In the genomic region with DNA sequence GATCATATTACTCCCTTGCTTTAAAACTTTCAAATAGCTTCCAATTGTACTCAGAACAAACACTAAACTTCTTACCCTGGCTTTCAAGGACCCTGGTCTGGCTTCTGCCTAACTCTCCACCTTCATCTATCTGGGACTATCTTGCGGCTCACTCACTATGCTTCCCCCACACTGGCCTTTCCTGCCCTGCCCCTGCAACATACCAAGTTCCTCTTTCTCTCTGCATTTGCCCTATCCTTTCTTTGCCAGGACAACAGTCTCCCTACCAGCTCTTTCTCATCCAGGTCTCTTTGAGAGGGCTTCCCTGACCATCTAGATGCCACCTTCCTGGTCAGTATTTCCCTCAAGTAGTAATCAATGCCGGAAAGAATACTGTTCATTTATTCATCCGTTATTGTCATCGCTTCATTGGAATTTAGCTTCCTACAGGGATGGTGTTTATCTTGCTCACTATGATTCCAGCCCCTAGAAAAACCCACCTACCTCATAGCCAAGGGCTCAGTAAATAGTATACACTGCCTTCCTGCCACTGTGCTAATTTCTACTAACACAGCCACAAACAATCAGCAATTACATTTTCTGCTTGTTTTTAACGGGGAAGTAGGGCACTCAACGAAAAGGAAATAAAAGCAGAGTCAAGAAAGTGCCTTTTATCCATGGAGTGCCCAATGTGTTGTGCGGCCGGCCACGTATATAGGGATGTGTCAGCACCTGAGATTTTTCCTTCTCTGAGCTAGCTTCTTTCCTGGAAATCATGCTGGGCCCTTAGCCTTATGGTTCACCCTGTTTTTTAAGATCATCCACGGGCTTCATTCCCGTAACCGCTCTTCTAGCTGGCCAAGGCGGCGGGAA, we compare ENCODE assay signal across 1 cellular context.
TF ChIP-seq lines count a peak whose summit lies in the region.

No MANE protein-coding gene starts in this region.

TF ChIP-seq in K562, 482 proteins besides CTCF, POLR2A, EP300 and RAD21 (continued from another document and continues in another):
- TF ChIP-seq, protein P1, sequence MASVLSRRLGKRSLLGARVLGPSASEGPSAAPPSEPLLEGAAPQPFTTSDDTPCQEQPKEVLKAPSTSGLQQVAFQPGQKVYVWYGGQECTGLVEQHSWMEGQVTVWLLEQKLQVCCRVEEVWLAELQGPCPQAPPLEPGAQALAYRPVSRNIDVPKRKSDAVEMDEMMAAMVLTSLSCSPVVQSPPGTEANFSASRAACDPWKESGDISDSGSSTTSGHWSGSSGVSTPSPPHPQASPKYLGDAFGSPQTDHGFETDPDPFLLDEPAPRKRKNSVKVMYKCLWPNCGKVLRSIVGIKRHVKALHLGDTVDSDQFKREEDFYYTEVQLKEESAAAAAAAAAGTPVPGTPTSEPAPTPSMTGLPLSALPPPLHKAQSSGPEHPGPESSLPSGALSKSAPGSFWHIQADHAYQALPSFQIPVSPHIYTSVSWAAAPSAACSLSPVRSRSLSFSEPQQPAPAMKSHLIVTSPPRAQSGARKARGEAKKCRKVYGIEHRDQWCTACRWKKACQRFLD (CRISPR knock-in tag; IDR thresholded peaks at IDR 0.05), result peak; percentile 70; the same call in 1 of the 2 replicates
- TF ChIP-seq ZNF592 (IDR thresholded peaks at IDR 0.05) (peak; percentile 58), JUND (IDR thresholded peaks at IDR 0.05; ENCODE audit: borderline replicate concordance, low read depth, low read length) (peak; percentile 22; the same call in 1 of the 2 replicates), JUND (tag; IDR thresholded peaks at IDR 0.05; ENCODE audit: borderline replicate concordance, low read depth, low read length) (no peak), ZNF589 (CRISPR knock-in tag; IDR thresholded peaks at IDR 0.05; ENCODE audit: low read depth) (0 out of 2 replicates have a peak, but pooled peaks have one; percentile 37), TAF9B (IDR thresholded peaks at IDR 0.05; ENCODE audit: partially characterized antibody) (no peak), ZNF586 (CRISPR knock-in tag; conservative IDR thresholded peaks at IDR 0.05) (no peak), SMARCE1 (IDR thresholded peaks at IDR 0.05) (peak; percentile 54), TEAD1 (CRISPR knock-in tag; IDR thresholded peaks at IDR 0.05) (no peak), CHD2 (IDR thresholded peaks at IDR 0.05; ENCODE audit: low read depth, low read length) (0 out of 2 replicates have a peak, but pooled peaks have one; percentile 5), SMARCA4 (IDR thresholded peaks at IDR 0.05) (peak; percentile 13; the same call in 1 of the 2 replicates), ZFP1 (CRISPR knock-in tag; IDR thresholded peaks at IDR 0.05) (no peak), CBFA2T3 (IDR thresholded peaks at IDR 0.05) (no peak), NR4A1 (CRISPR knock-in tag; IDR thresholded peaks at IDR 0.05) (no peak), NR4A1 (tag; IDR thresholded peaks at IDR 0.05) (peak; percentile 61; the same call in 1 of the 2 replicates), MECOM (CRISPR knock-in tag; IDR thresholded peaks at IDR 0.05) (0 out of 2 replicates have a peak, but pooled peaks have one; percentile 22), ZNF717 (CRISPR knock-in tag; IDR thresholded peaks at IDR 0.05) (0 out of 2 replicates have a peak, but pooled peaks have one; percentile 5), LEF1 (IDR thresholded peaks at IDR 0.05) (0 out of 2 replicates have a peak, but pooled peaks have one; percentile 11), MAFG (tag; conservative IDR thresholded peaks at IDR 0.05) (0 out of 2 replicates have a peak, but pooled peaks have one; percentile 16), PTTG1 (tag; IDR thresholded peaks at IDR 0.05; ENCODE audit: low read depth) (no peak), MITF (IDR thresholded peaks at IDR 0.05) (no peak), JUN (IDR thresholded peaks at IDR 0.05; ENCODE audit: borderline replicate concordance, low read depth, low read length) (no peak), JUN (CRISPR knock-in tag; IDR thresholded peaks at IDR 0.05; ENCODE audit: borderline replicate concordance) (0 out of 2 replicates have a peak, but pooled peaks have one; percentile 8), DPF2 (IDR thresholded peaks at IDR 0.05) (0 out of 2 replicates have a peak, but pooled peaks have one; percentile 33), SPI1 (IDR thresholded peaks at IDR 0.05; ENCODE audit: borderline replicate concordance, low read depth, low read length) (peak; percentile 77), ZNF584 (CRISPR knock-in tag; IDR thresholded peaks at IDR 0.05; ENCODE audit: low read depth) (peak; percentile 57; the same call in 1 of the 2 replicates), CREB3 (tag; conservative IDR thresholded peaks at IDR 0.05; ENCODE audit: low read depth) (0 out of 2 replicates have a peak, but pooled peaks have one; percentile 56), TRIM24 (IDR thresholded peaks at IDR 0.05) (peak in 1 of 2 experiments; percentile 96; a peak in 1 of 4 replicates), RBM14 (IDR thresholded peaks at IDR 0.05; ENCODE audit: borderline replicate concordance, insufficient read depth, low read depth, low read length) (no peak), ETV1 (tag; conservative IDR thresholded peaks at IDR 0.05; ENCODE audit: low read depth) (0 out of 2 replicates have a peak, but pooled peaks have one; percentile 7), RBBP5 (IDR thresholded peaks at IDR 0.05; ENCODE audit: borderline replicate concordance, insufficient read depth, low read length, poor library complexity, severe bottlenecking) (no peak), NFRKB (IDR thresholded peaks at IDR 0.05; ENCODE audit: low read depth) (peak; percentile 73; the same call in 1 of the 2 replicates), ZNF197 (CRISPR knock-in tag; IDR thresholded peaks at IDR 0.05; ENCODE audit: low read depth) (0 out of 2 replicates have a peak, but pooled peaks have one; percentile 52), CBFB (CRISPR knock-in tag; IDR thresholded peaks at IDR 0.05) (no peak), SRSF3 (IDR thresholded peaks at IDR 0.05; ENCODE audit: insufficient read depth, low read length) (no peak)
- TF ChIP-seq, protein P2, sequence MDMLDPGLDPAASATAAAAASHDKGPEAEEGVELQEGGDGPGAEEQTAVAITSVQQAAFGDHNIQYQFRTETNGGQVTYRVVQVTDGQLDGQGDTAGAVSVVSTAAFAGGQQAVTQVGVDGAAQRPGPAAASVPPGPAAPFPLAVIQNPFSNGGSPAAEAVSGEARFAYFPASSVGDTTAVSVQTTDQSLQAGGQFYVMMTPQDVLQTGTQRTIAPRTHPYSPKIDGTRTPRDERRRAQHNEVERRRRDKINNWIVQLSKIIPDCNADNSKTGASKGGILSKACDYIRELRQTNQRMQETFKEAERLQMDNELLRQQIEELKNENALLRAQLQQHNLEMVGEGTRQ (CRISPR knock-in tag; IDR thresholded peaks at IDR 0.05), result no peak
- TF ChIP-seq, protein P3, sequence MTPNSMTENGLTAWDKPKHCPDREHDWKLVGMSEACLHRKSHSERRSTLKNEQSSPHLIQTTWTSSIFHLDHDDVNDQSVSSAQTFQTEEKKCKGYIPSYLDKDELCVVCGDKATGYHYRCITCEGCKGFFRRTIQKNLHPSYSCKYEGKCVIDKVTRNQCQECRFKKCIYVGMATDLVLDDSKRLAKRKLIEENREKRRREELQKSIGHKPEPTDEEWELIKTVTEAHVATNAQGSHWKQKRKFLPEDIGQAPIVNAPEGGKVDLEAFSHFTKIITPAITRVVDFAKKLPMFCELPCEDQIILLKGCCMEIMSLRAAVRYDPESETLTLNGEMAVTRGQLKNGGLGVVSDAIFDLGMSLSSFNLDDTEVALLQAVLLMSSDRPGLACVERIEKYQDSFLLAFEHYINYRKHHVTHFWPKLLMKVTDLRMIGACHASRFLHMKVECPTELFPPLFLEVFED (CRISPR knock-in tag; conservative IDR thresholded peaks at IDR 0.05), result peak; percentile 63; the same call in 1 of the 2 replicates
- TF ChIP-seq, protein P4, sequence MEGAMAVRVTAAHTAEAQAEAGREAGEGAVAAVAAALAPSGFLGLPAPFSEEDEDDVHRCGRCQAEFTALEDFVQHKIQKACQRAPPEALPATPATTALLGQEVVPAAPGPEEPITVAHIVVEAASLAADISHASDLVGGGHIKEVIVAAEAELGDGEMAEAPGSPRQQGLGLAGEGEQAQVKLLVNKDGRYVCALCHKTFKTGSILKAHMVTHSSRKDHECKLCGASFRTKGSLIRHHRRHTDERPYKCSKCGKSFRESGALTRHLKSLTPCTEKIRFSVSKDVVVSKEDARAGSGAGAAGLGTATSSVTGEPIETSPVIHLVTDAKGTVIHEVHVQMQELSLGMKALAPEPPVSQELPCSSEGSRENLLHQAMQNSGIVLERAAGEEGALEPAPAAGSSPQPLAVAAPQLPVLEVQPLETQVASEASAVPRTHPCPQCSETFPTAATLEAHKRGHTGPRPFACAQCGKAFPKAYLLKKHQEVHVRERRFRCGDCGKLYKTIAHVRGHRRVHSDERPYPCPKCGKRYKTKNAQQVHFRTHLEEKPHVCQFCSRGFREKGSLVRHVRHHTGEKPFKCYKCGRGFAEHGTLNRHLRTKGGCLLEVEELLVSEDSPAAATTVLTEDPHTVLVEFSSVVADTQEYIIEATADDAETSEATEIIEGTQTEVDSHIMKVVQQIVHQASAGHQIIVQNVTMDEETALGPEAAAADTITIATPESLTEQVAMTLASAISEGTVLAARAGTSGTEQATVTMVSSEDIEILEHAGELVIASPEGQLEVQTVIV (CRISPR knock-in tag; IDR thresholded peaks at IDR 0.05; ENCODE audit: borderline replicate concordance), result no peak
- TF ChIP-seq, protein P5, sequence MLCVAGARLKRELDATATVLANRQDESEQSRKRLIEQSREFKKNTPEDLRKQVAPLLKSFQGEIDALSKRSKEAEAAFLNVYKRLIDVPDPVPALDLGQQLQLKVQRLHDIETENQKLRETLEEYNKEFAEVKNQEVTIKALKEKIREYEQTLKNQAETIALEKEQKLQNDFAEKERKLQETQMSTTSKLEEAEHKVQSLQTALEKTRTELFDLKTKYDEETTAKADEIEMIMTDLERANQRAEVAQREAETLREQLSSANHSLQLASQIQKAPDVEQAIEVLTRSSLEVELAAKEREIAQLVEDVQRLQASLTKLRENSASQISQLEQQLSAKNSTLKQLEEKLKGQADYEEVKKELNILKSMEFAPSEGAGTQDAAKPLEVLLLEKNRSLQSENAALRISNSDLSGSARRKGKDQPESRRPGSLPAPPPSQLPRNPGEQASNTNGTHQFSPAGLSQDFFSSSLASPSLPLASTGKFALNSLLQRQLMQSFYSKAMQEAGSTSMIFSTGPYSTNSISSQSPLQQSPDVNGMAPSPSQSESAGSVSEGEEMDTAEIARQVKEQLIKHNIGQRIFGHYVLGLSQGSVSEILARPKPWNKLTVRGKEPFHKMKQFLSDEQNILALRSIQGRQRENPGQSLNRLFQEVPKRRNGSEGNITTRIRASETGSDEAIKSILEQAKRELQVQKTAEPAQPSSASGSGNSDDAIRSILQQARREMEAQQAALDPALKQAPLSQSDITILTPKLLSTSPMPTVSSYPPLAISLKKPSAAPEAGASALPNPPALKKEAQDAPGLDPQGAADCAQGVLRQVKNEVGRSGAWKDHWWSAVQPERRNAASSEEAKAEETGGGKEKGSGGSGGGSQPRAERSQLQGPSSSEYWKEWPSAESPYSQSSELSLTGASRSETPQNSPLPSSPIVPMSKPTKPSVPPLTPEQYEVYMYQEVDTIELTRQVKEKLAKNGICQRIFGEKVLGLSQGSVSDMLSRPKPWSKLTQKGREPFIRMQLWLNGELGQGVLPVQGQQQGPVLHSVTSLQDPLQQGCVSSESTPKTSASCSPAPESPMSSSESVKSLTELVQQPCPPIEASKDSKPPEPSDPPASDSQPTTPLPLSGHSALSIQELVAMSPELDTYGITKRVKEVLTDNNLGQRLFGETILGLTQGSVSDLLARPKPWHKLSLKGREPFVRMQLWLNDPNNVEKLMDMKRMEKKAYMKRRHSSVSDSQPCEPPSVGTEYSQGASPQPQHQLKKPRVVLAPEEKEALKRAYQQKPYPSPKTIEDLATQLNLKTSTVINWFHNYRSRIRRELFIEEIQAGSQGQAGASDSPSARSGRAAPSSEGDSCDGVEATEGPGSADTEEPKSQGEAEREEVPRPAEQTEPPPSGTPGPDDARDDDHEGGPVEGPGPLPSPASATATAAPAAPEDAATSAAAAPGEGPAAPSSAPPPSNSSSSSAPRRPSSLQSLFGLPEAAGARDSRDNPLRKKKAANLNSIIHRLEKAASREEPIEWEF (CRISPR knock-in tag; IDR thresholded peaks at IDR 0.05), result peak; percentile 79
